ENCODE assay signal across 20 cellular contexts in the genomic region with DNA sequence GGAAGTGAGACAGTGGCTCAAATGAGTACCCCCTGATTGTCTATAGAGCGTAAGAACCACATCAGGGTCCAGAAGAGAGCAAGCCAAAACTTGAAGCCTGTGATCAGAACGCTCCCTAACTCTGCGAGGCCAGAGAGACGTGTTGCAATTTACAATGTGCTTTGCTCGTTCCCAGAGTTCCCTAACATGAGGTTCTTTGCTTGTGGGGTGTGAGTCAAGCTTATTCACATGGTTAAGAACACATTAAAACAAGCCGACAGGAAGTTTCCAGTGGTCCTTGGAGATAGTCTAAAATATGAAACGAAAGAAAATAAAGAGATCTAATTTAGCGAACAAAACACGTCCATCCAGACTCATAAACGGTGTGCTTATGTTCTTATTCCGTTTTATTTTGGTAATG.
"Had no signal": no experiment of that assay in that cellular context is flagged by ENCODE, and none has a peak within 500 bp of the region (broad histone marks: within the 10 kb centered on the region; RNA-seq: fewer than 3 reads in every experiment).

No MANE protein-coding gene starts in this region.

- H3K4me1 ChIP-seq: esophagus muscularis mucosa, parathyroid adenoma, tibial artery had no signal

- H3K36me3 Mint-ChIP-seq: activated naive CD4-positive, alpha-beta T cell treated with anti-CD3 and anti-CD28 coated beads, Interleukin-2, amount 50 U/mL, for 72 hours; natural killer cell had no signal

- H3K36me3 ChIP-seq: esophagus muscularis mucosa, neutrophil, tibial artery had no signal

- H3K4me3 Mint-ChIP-seq: activated T-cell treated with anti-CD3 and anti-CD28 coated beads, Interleukin-2, amount 50 U/mL, for 72 hours; dendritic cell treated with granulocyte-macrophage colony-stimulating factor and Interleukin-4, amounts not matched to agents 40 ng/mL and 50 ng/mL, for 4 days; natural killer cell had no signal

- DNase-seq: activated CD8-positive, alpha-beta memory T cell treated with anti-CD3 and anti-CD28 coated beads for 24 hours; activated CD8-positive, alpha-beta memory T cell treated with anti-CD3 and anti-CD28 coated beads, Interleukin-2, amount 50 U/mL, for 48 hours; activated effector memory CD4-positive, alpha-beta T cell treated with anti-CD3 and anti-CD28 coated beads, Interleukin-2, amount 50 U/mL, for 16 hours; activated T-cell treated with anti-CD3 and anti-CD28 coated beads, Interleukin-2, amount 50 U/mL, for 72 hours; effector memory CD4-positive, alpha-beta T cell; natural killer cell; stimulated activated CD4-positive, alpha-beta T cell treated with anti-CD3 and anti-CD28 coated beads, Interleukin-12 subunit alpha, Interleukin-12 subunit beta, amount 100 ng/mL, for 4 hours; stimulated activated CD4-positive, alpha-beta T cell treated with anti-CD3 and anti-CD28 coated beads, Interleukin-1b, Interleukin-23, amount 100 ng/mL, for 48 hours; stimulated activated CD8-positive, alpha-beta memory T cell treated with anti-CD3 and anti-CD28 coated beads, Interleukin-4, amount 100 ng/mL, for 48 hours; stimulated activated naive CD4-positive, alpha-beta T cell treated with Interleukin-2 at 50 U/mL for 16 hours; substantia nigra; T-helper 9 cell; tibial artery had no signal

- H3K27me3 Mint-ChIP-seq: dendritic cell treated with granulocyte-macrophage colony-stimulating factor and Interleukin-4, amounts not matched to agents 40 ng/mL and 50 ng/mL, for 4 days had no signal

- H3K27ac Mint-ChIP-seq: activated naive CD4-positive, alpha-beta T cell treated with anti-CD3 and anti-CD28 coated beads, Interleukin-2, amount 50 U/mL, for 72 hours; activated T-cell treated with anti-CD3 and anti-CD28 coated beads, Interleukin-2, amount 50 U/mL, for 72 hours; dendritic cell treated with granulocyte-macrophage colony-stimulating factor and Interleukin-4, amounts not matched to agents 40 ng/mL and 50 ng/mL, for 4 days; natural killer cell had no signal

- H3K4me3 ChIP-seq: esophagus muscularis mucosa, tibial artery had no signal

- H3K4me1 Mint-ChIP-seq: natural killer cell had no signal

- H3K9me3 ChIP-seq: esophagus muscularis mucosa, neutrophil, tibial artery had no signal

- H3K27me3 ChIP-seq: esophagus muscularis mucosa, neutrophil, tibial artery had no signal

- H3K27ac ChIP-seq: esophagus muscularis mucosa, neutrophil, parathyroid adenoma, tibial artery had no signal

- H2AFZ ChIP-seq: parathyroid adenoma had no signal

- H3K9ac ChIP-seq: parathyroid adenoma had no signal

- ATAC-seq: activated CD4-positive, CD25-positive, alpha-beta regulatory T cell treated with anti-CD3 and anti-CD28 coated beads, Interleukin-2, amount 50 U/mL, for 24 hours; activated naive CD4-positive, alpha-beta T cell treated with anti-CD3 and anti-CD28 coated beads, Interleukin-2, amount 50 U/mL, for 72 hours; activated T-cell treated with anti-CD3 and anti-CD28 coated beads, Interleukin-2, amount 50 U/mL, for 72 hours; natural killer cell; sciatic nerve had no signal
